19 cellular contexts compared by ENCODE assay signal in the genomic region with DNA sequence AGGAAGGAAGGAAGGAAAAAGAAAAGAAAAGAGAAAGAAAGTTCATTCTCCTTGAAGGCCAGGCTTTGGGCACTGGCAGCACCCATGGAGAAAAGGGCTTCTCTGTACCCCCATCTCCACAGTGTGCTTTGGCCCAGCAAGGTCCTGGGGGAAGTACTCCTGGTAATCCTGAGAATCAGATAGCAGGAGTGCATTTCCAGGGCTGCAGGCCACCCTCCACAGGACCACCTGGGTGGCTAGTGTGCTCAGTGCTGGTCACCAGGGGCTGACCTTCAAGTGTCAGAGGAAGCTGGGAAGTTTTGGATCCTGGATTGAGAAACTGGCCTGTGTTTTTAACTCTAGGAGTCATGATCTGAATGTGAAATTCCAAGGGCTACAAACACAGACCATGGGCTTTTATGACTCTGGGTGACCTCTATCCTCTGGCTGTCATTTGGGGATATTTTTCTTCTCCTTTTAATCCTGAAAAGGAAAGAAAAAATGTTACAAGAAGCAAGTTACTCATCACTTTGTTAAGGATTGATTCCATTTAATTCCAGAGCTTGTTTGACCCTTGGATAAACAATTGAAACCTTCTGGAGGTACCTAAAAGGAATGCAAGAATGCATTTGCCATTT. TPM values are rescaled to one million over a fixed set of nuclear protein-coding genes. Genes with fewer than 3 reads are reported as not detected.
DNase-seq lines count a peak whose midpoint lies in the region; FAIRE-seq and TF ChIP-seq lines count a peak whose summit lies in the region.
"Had no signal": no experiment of that assay in that cellular context is flagged by ENCODE, and none has a peak within 500 bp of the region (broad histone marks: within the 10 kb centered on the region; RNA-seq: fewer than 3 reads in every experiment).

No MANE protein-coding gene starts in this region.

- intact Hi-C loops in prostate gland (cut with DNase I), result no loop called here

- H3K4me3 ChIP-seq in esophagus (ENCODE audit: low read depth in 1 of 2, low read length in 2 of 2), result no peak overlapping the region
- no peak overlapping the region for H3K4me3 ChIP-seq in prostate gland
- H3K4me3 ChIP-seq: BLaER1 treated with 17β-estradiol and CSF1 and Interleukin-3, amounts not matched to agents 10 nM and 100 nM; neural progenitor cell; SJCRH30 had no signal

- H3K4me1 ChIP-seq in esophagus (ENCODE audit: control insufficient read depth in 2 of 2, insufficient read depth in 2 of 2, low read length in 1 of 2), result peaks cover 0 to 5% of the 10 kb centered on the region in 2 donors
- no peaks in the 10 kb centered on the region for H3K4me1 ChIP-seq in prostate gland (replicated peaks)
- H3K4me1 ChIP-seq: SJCRH30 had no signal

- no peak for TF ChIP-seq CTCF in prostate gland (IDR thresholded peaks at IDR 0.05)

- TF ChIP-seq POLR2A in prostate gland (IDR thresholded peaks at IDR 0.05) (no peak), H54 (IDR thresholded peaks at IDR 0.05; ENCODE audit: low read depth, low read length) (no peak)

- no peaks in the 10 kb centered on the region for H3K9me3 ChIP-seq in esophagus (ENCODE audit: control insufficient read depth in 2 of 2, insufficient read depth in 1 of 2, low read depth in 1 of 2, low read length in 1 of 2)
- no peaks in the 10 kb centered on the region for H3K9me3 ChIP-seq in prostate gland
- H3K9me3 ChIP-seq: BLaER1 treated with 17β-estradiol and CSF1 and Interleukin-3, amounts not matched to agents 10 nM and 100 nM had no signal

- H3K27me3 ChIP-seq in esophagus (ENCODE audit: control insufficient read depth in 1 of 2, insufficient read depth in 2 of 2, low read length in 2 of 2), result no peaks in the 10 kb centered on the region
- no peaks in the 10 kb centered on the region for H3K27me3 ChIP-seq in prostate gland (replicated peaks; ENCODE audit: insufficient read depth)
- H3K27me3 ChIP-seq: SJCRH30 had no signal

- H3K27ac ChIP-seq in esophagus (ENCODE audit: low read depth in 2 of 2, low read length in 1 of 2) (peak overlapping the region; percentile 24 to 41), prostate gland (peak overlapping the region; percentile 62 to 66)
- H3K27ac ChIP-seq: BLaER1 treated with 17β-estradiol and CSF1 and Interleukin-3, amounts not matched to agents 10 nM and 100 nM; neural progenitor cell; SJCRH30 had no signal

- no peak for FAIRE-seq in H54 (lab: Jason Lieb, UNC)
- FAIRE-seq: D721Med had no signal

- DNase-seq in activated CD8-positive, alpha-beta memory T cell treated with anti-CD3 and anti-CD28 coated beads, Interleukin-2, amount 50 U/mL, for 48 hours, result peak; percentile 38
- DNase-seq in activated CD8-positive, alpha-beta memory T cell treated with anti-CD3 and anti-CD28 coated beads for 24 hours, result no peak
- DNase-seq in prostate gland (ENCODE audit: low spot score) (no peak), ureter (ENCODE audit: low spot score) (peak; percentile 41), SK-N-DZ (ENCODE audit: low spot score) (no peak), H54 (ENCODE audit: insufficient read length, low spot score) (no peak), UCSD-AML1 (lab: John Stamatoyannopoulos, UW; ENCODE audit: unreplicated experiment) (no peak)
- DNase-seq: 8988T; effector CD4-positive, alpha-beta T cell; H9; midbrain; NCI-H1092 treated with DMSO at 0.1 percent for 48 hours; NCI-H2107; SJCRH30; stimulated activated naive CD4-positive, alpha-beta T cell treated with Interleukin-2 at 50 U/mL for 16 hours had no signal

- H3K36me3 ChIP-seq in esophagus (ENCODE audit: control insufficient read depth in 2 of 2, insufficient read depth in 2 of 2, low read length in 1 of 2) (no peaks in the 10 kb centered on the region), prostate gland (no peaks in the 10 kb centered on the region)
- H3K36me3 ChIP-seq: BLaER1 treated with 17β-estradiol and CSF1 and Interleukin-3, amounts not matched to agents 10 nM and 100 nM; neural progenitor cell; SJCRH30 had no signal

RNA-seq across cellular contexts. Expression of a gene that starts 9.3 kb away (rescaled TPM):
- 10 to 100 TPM; 33.4 to 99.3 TPM for polyA plus RNA-seq in esophagus
- total RNA-seq in prostate gland, result 100 to 1,000 TPM; 391 to 554 TPM
- 304 TPM for total RNA-seq in ureter
- polyA plus RNA-seq in SK-N-DZ (2014; cell fraction: cytosol; rRNA removed), result 17.7 and 26.5 TPM in 2 replicates
- polyA plus RNA-seq in SK-N-DZ (2014; cell fraction: nucleus; rRNA removed), result 11.5 and 17.1 TPM in 2 replicates

Comparison
In these comparisons a context has a peak if more than half of its experiments do, and no peak if none do; other contexts are left out.
1. DNase-seq: peak in activated CD8-positive, alpha-beta memory T cell treated with anti-CD3 and anti-CD28 coated beads, Interleukin-2, amount 50 U/mL, for 48 hours (single experiment) and ureter (single experiment); none in activated CD8-positive, alpha-beta memory T cell treated with anti-CD3 and anti-CD28 coated beads for 24 hours (single experiment), prostate gland (single experiment), SK-N-DZ (single experiment), H54 (single experiment) and UCSD-AML1 (single experiment).